Comparison of ENCODE assay signal across 1 cellular context in the genomic region with DNA sequence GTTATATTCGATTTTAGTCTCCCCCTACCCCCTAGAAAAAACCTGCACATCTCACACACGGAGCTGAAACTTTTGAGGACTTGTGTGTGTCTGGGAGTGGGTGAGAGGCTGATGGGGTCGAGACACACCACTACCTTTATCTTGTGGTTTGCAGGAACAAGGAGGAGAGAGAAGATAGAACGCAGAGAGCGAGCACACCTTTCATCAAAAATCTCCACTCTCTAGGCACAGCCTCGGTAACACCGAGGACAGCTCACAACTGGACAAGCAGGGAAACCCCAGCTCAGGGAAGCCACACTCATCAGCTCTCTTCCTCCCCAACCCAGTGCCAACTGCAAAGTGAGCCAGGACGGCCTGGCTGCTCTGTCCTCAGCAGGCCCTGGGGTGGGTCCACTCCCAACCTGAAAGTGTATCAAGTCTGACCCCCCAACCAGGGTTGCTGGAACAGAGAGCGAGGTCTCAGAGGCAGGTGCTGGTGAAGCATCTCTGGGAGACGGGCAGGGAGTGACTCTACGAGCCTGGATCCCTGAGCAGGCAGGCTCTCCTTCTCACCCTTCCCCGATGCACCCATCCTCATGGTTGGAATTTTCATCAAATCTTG.
TF ChIP-seq lines count a peak whose summit lies in the region.

No MANE protein-coding gene starts in this region.

TF ChIP-seq in GM12878, 131 proteins besides CTCF, POLR2A, EP300 and RAD21:
- no peak for TF ChIP-seq CBX5 (IDR thresholded peaks at IDR 0.05; ENCODE audit: low read depth)
- no peak for TF ChIP-seq KAT2A (conservative IDR thresholded peaks at IDR 0.05; ENCODE audit: control insufficient read depth, low read depth, low read length)
- no peak for TF ChIP-seq SUPT20H (IDR thresholded peaks at IDR 0.05; ENCODE audit: borderline replicate concordance, control insufficient read depth, low read depth, low read length)
- no peak for TF ChIP-seq ETV6 (conservative IDR thresholded peaks at IDR 0.05 in 1 of 2, IDR thresholded peaks at IDR 0.05 in 1 of 2; ENCODE audit: borderline replicate concordance in 1 of 2, low read depth in 1 of 2)
- TF ChIP-seq NKRF (conservative IDR thresholded peaks at IDR 0.05), result no peak
- TF ChIP-seq BHLHE40 (IDR thresholded peaks at IDR 0.05; ENCODE audit: borderline replicate concordance in 1 of 2, low read depth in 2 of 2, low read length in 1 of 2), result no peak
- no peak for TF ChIP-seq PML (IDR thresholded peaks at IDR 0.05; ENCODE audit: low read length)
- no peak for TF ChIP-seq ZNF207 (IDR thresholded peaks at IDR 0.05; ENCODE audit: borderline replicate concordance)
- no peak for TF ChIP-seq ZNF687 (IDR thresholded peaks at IDR 0.05)
- TF ChIP-seq KDM1A (IDR thresholded peaks at IDR 0.05; ENCODE audit: borderline replicate concordance), result no peak
- no peak for TF ChIP-seq ATF7 (IDR thresholded peaks at IDR 0.05; ENCODE audit: low read depth)
- TF ChIP-seq RCOR1 (conservative IDR thresholded peaks at IDR 0.05; ENCODE audit: low read depth, low read length), result no peak
- TF ChIP-seq MAX (IDR thresholded peaks at IDR 0.05; ENCODE audit: low read depth, low read length), result no peak
- TF ChIP-seq HDGF (IDR thresholded peaks at IDR 0.05), result no peak
- no peak for TF ChIP-seq STAT1 (conservative IDR thresholded peaks at IDR 0.05)
- no peak for TF ChIP-seq SMC3 (IDR thresholded peaks at IDR 0.05; ENCODE audit: borderline replicate concordance, low read length)
- no peak for TF ChIP-seq POLR2AphosphoS5 (IDR thresholded peaks at IDR 0.05; ENCODE audit: low read length)
TF ChIP-seq in GM12878: peak in this region for 0.
